9 cellular contexts compared by ENCODE assay signal in genomic region chr21:41167348-41168342, GRCh38. TPM values are rescaled to one million over a fixed set of nuclear protein-coding genes. Genes with fewer than 3 reads are reported as not detected.
DNase-seq lines count a peak whose midpoint lies in the region; ATAC-seq, FAIRE-seq and TF ChIP-seq lines count a peak whose summit lies in the region.
"Had no signal": no experiment of that assay in that cellular context is flagged by ENCODE, and none has a peak within 500 bp of the region (broad histone marks: within the 10 kb centered on the region; RNA-seq: fewer than 3 reads in every experiment).

Gene BACE2 (plus strand): TSS chr21:41168160. CDS start chr21:41168264, 104 bp downstream.

- H4K20me1 ChIP-seq in HCT116 (ENCODE audit: insufficient read depth) = no peaks in the 10 kb centered on the region; the same call in 1 of the 2 replicates

- H3K9me3 ChIP-seq in HCT116 (ENCODE audit: control insufficient read depth in 1 of 2, insufficient read depth in 1 of 2, low read depth in 1 of 2, low read length in 2 of 2) (no peaks in the 10 kb centered on the region), adipocyte (ENCODE audit: control insufficient read depth, low read length) (no peaks in the 10 kb centered on the region)

- peaks cover 3% of the 10 kb centered on the region for H3K36me3 Mint-ChIP-seq in osteocyte (ENCODE audit: unreplicated experiment)

- H3K9me3 Mint-ChIP-seq in osteocyte (ENCODE audit: unreplicated experiment) = no peaks in the 10 kb centered on the region

- peak within 1 kb of the TSS; percentile 79 for H2AFZ ChIP-seq in HCT116 (ENCODE audit: low read depth, low read length, poor library complexity, severe bottlenecking)

- H3K9me2 ChIP-seq in HCT116 (ENCODE audit: insufficient read depth) = no peaks in the 10 kb centered on the region

- peaks cover 14% of the 10 kb centered on the region for H3K4me1 Mint-ChIP-seq in osteocyte (ENCODE audit: unreplicated experiment)

- TF ChIP-seq POLR2A in HCT116 (IDR thresholded peaks at IDR 0.05; ENCODE audit: borderline replicate concordance, extremely low read depth, insufficient read depth, insufficient read length) = no peak

- H3K27me3 ChIP-seq in HCT116 (ENCODE audit: insufficient read depth, low read length) (no peaks in the 10 kb centered on the region), adipocyte (replicated peaks; ENCODE audit: control insufficient read depth, insufficient read depth, low read length) (no peaks in the 10 kb centered on the region)

- RAD21 ChIA-PET in HCT116 (lab: Charles Lee; ENCODE audit: low non-redundant PET in 1 of 2, low total read pairs in 2 of 2, uncharacterized antibody in 2 of 2, unreplicated experiment in 2 of 2) = no interaction called here

- TF ChIP-seq CTCF in HCT116 (IDR thresholded peaks at IDR 0.05 in 2 of 3, conservative IDR thresholded peaks at IDR 0.05 in 1 of 3; ENCODE audit: borderline replicate concordance in 1 of 3, insufficient read depth in 1 of 3, low read depth in 2 of 3, low read length in 2 of 3) = peak in 2 of 3 experiments; percentile 48 to 60; a peak in 4 of 6 replicates
- TF ChIP-seq CTCF in osteocyte (IDR thresholded peaks at IDR 0.05) = peak; percentile 84

- H3K4me3 Mint-ChIP-seq in osteocyte (ENCODE audit: unreplicated experiment) = peak within 1 kb of the TSS; percentile 84

- peak within 1 kb of the TSS; percentile 67 to 77 for H3K4me3 ChIP-seq in HCT116 (replicated peaks in 1 of 2; ENCODE audit: low read depth in 1 of 2, low read length in 2 of 2)
- H3K4me3 ChIP-seq in adipocyte (ENCODE audit: low read length) = peak within 1 kb of the TSS; percentile 83

- H3K9ac ChIP-seq in HCT116 (ENCODE audit: low read length) (peak within 1 kb of the TSS; percentile 78), adipocyte (ENCODE audit: low read length) (peak within 1 kb of the TSS; percentile 84)

- no peak for FAIRE-seq in urothelium cell line (lab: Jason Lieb, UNC)
- FAIRE-seq: TTC549 had no signal

- peak within 1 kb of the TSS; percentile 72 for H3K27ac ChIP-seq in HCT116 (ENCODE audit: low read depth, low read length)

- H3K36me3 ChIP-seq in HCT116 (ENCODE audit: control insufficient read depth in 1 of 2, insufficient read depth in 2 of 2, low read length in 2 of 2) (no peaks in the 10 kb centered on the region), adipocyte (ENCODE audit: control insufficient read depth, insufficient read depth, low read length, severe bottlenecking) (no peaks in the 10 kb centered on the region)

- CTCF ChIA-PET in HCT116 (lab: Charles Lee) = interaction anchor here (1.7 kb wide), 1 partner anchor 34 kb away, joined by 7 read pairs; no protein-coding TSS in a partner anchor

- H3K79me2 ChIP-seq in HCT116 (ENCODE audit: insufficient read depth, low read length) = peaks cover 25% of the 10 kb centered on the region; the same call in 1 of the 2 replicates

- POLR2A ChIA-PET in HCT116 (lab: Charles Lee) = no interaction called here

- TF ChIP-seq RAD21 in HCT116 (IDR thresholded peaks at IDR 0.05; ENCODE audit: low read depth) = no peak

- peaks cover 7 to 30% of the 10 kb centered on the region in 2 experiments; a peak in 3 of 4 replicates for H3K4me1 ChIP-seq in HCT116 (ENCODE audit: control insufficient read depth in 1 of 2, insufficient read depth in 2 of 2, low read length in 2 of 2)
- H3K4me1 ChIP-seq in adipocyte (ENCODE audit: control insufficient read depth, insufficient read depth, low read length) = peaks cover 8% of the 10 kb centered on the region

- BruUV-seq in HCT116 (replicated peaks; lab: Mats Ljungman, UMichigan) = no TSS peak

- ATAC-seq in HCT116 (peak; percentile 87), Right ventricle myocardium superior (ENCODE audit: poor library complexity) (peak; percentile 91), GM21717 (IDR thresholded peaks at IDR 0.05; ENCODE audit: unreplicated experiment) (no peak)

- DNase-seq in D341Med (ENCODE audit: low spot score) (peak; percentile 78), HCT116 (ENCODE audit: low read depth, low spot score) (no peak), OCI-M1 (lab: John Stamatoyannopoulos, UW) (peak; percentile 59), adipocyte (ENCODE audit: low read depth) (peak; percentile 93), Right ventricle myocardium superior (peak; percentile 87), osteocyte (ENCODE audit: extremely low spot score, unreplicated experiment) (peak; percentile 91), urothelium cell line (ENCODE audit: low spot score) (peak; percentile 48)

- H3K27ac Mint-ChIP-seq in osteocyte (ENCODE audit: unreplicated experiment) = peak within 1 kb of the TSS; percentile 70

- peak within 1 kb of the TSS; percentile 95 for H3K4me2 ChIP-seq in HCT116 (ENCODE audit: low read length)

- intact Hi-C loops in HCT116 (cut with micrococcal nuclease) = no loop called here
- intact Hi-C loops in Right ventricle myocardium superior (cut with DNase I) = no loop called here

- peaks cover 5% of the 10 kb centered on the region for H3K27me3 Mint-ChIP-seq in osteocyte (ENCODE audit: unreplicated experiment)

TF ChIP-seq in HCT116, 20 proteins besides CTCF, POLR2A, EP300 and RAD21:
- TF ChIP-seq ZFX (IDR thresholded peaks at IDR 0.05) (peak; percentile 45; the same call in 1 of the 2 replicates), MAX (IDR thresholded peaks at IDR 0.05) (peak; percentile 62; the same call in 1 of the 2 replicates), ATF3 (IDR thresholded peaks at IDR 0.05) (no peak), CEBPB (IDR thresholded peaks at IDR 0.05; ENCODE audit: low read depth) (no peak), SP1 (IDR thresholded peaks at IDR 0.05; ENCODE audit: low read depth) (peak; percentile 21; the same call in 1 of the 2 replicates), TCF7L2 (IDR thresholded peaks at IDR 0.05; ENCODE audit: borderline replicate concordance, extremely low read depth, insufficient read depth, insufficient read length) (no peak), SIN3A (IDR thresholded peaks at IDR 0.05; ENCODE audit: low read depth) (no peak), POLR2AphosphoS5 (IDR thresholded peaks at IDR 0.05; ENCODE audit: low read depth, low read length) (peak; percentile 62), SRF (IDR thresholded peaks at IDR 0.05; ENCODE audit: low read depth) (no peak), CBX3 (IDR thresholded peaks at IDR 0.05; ENCODE audit: low read depth) (no peak), REST (IDR thresholded peaks at IDR 0.05; ENCODE audit: low read depth) (no peak)
TF ChIP-seq in HCT116: peak in this region for 4.

RNA-seq across cellular contexts. Expression of gene BACE2, which starts in this region (rescaled TPM):
- 23.2 TPM for total RNA-seq in HCT116 (2021; ENCODE audit: unreplicated experiment)
- polyA plus RNA-seq in HCT116 (2012) = 21.8 and 23.6 TPM in 2 replicates
- total RNA-seq in Right ventricle myocardium superior = 11.4 TPM
- 49.5 and 55.4 TPM in 2 replicates for total RNA-seq in osteocyte
